Comparison of ENCODE assay signal across 29 cellular contexts in genomic region chr15:78365931-78366330, GRCh38. TPM values are rescaled to one million over a fixed set of nuclear protein-coding genes. Genes with fewer than 3 reads are reported as not detected.
A peak's percentile ranks its signal among the peaks of the same experiment; 100 is the strongest.
DNase-seq lines count a peak whose midpoint lies in the region; ATAC-seq, FAIRE-seq and TF ChIP-seq lines count a peak whose summit lies in the region.
"Had no signal": no experiment of that assay in that cellular context is flagged by ENCODE, and none has a peak within 500 bp of the region (broad histone marks: within the 10 kb centered on the region; RNA-seq: fewer than 3 reads in every experiment).

No MANE protein-coding gene starts in this region.

- WGBS in small intestine, 3 donors = 6 to 31% (median 13%) methylated on average over 7 of the region's 7 CpGs

- H3K27ac ChIP-seq in RWPE2 (ENCODE audit: poor library complexity, severe bottlenecking) (no peak overlapping the region), small intestine (ENCODE audit: low read depth in 1 of 2, low read length in 1 of 2) (no peak overlapping the region)
- H3K27ac ChIP-seq: cardiac muscle cell, epithelial cell of prostate, foreskin keratinocyte, parathyroid adenoma, SJSA1, tibial artery had no signal

- DNase-seq in GM03348 (ENCODE audit: low spot score) (peak; percentile 64), RWPE2 (ENCODE audit: low spot score) (no peak), left cardiac atrium (peak; percentile 38), small intestine (peak; percentile 72), left lobe of liver (ENCODE audit: low spot score) (no peak), NCI-H1694 treated with DMSO at 0.1 percent for 48 hours (lab: John Stamatoyannopoulos, UW) (no peak)
- DNase-seq in activated T-cell treated with anti-CD3 and anti-CD28 coated beads, Interleukin-2, amount 50 U/mL, for 48 hours = no peak
- DNase-seq: activated B cell treated with CpG ODN at 0.5 μM for 24 hours; activated CD4-positive, alpha-beta memory T cell treated with anti-CD3 and anti-CD28 coated beads for 36 hours; activated gamma-delta T cell treated with Interleukin-2 at 50 U/mL for 16 hours; activated T-cell treated with anti-CD3 and anti-CD28 coated beads for 4 hours; BE2C; Calu3; foreskin keratinocyte; IMR-90; mesenchymal stem cell; NCI-H2171 treated with DMSO at 0.1 percent for 48 hours; nephron progenitor cell; stimulated activated CD4-positive, alpha-beta T cell treated with anti-CD3 and anti-CD28 coated beads, Interleukin-2, amount 100 ng/mL, for 24 hours; stimulated activated naive CD4-positive, alpha-beta T cell; T-helper 17 cell had no signal

- TF ChIP-seq CTCF in RWPE2 (IDR thresholded peaks at IDR 0.05; ENCODE audit: poor library complexity, severe bottlenecking) = no peak

- ATAC-seq in RWPE2 (ENCODE audit: low read depth) (peak; percentile 43; the same call in 1 of the 3 replicates), left cardiac atrium (peak in 1 of 2 donors; percentile 52), left lobe of liver (no peak), GM21390 (IDR thresholded peaks at IDR 0.05; ENCODE audit: unreplicated experiment) (no peak)
- ATAC-seq: foreskin keratinocyte, T-helper 17 cell had no signal

- H3K4me1 ChIP-seq in RWPE2 (ENCODE audit: insufficient read depth, poor library complexity, severe bottlenecking) = no peaks in the 10 kb centered on the region
- no peaks in the 10 kb centered on the region for H3K4me1 ChIP-seq in small intestine (ENCODE audit: control insufficient read depth in 2 of 2, insufficient read depth in 1 of 2, low read depth in 1 of 2, low read length in 1 of 2)
- H3K4me1 ChIP-seq: BE2C, foreskin keratinocyte, parathyroid adenoma, tibial artery had no signal

- H3K27me3 ChIP-seq in RWPE2 (ENCODE audit: insufficient read depth, poor library complexity, severe bottlenecking) (no peaks in the 10 kb centered on the region), small intestine (ENCODE audit: control insufficient read depth in 2 of 2, insufficient read depth in 2 of 2, low read length in 2 of 2) (no peaks in the 10 kb centered on the region)
- H3K27me3 ChIP-seq: BE2C, cardiac muscle cell had no signal

- no peak for FAIRE-seq in small intestine (lab: Jason Lieb, UNC)
- FAIRE-seq: GM18507, keratinocyte had no signal

- H3K36me3 ChIP-seq in RWPE2 (ENCODE audit: low read depth) = no peaks in the 10 kb centered on the region
- no peaks in the 10 kb centered on the region for H3K36me3 ChIP-seq in small intestine (ENCODE audit: control insufficient read depth in 2 of 2, insufficient read depth in 2 of 2, low read length in 2 of 2)
- H3K36me3 ChIP-seq: BE2C, cardiac muscle cell, SJSA1, tibial artery had no signal

- H3K9me3 ChIP-seq in RWPE2 (ENCODE audit: severe bottlenecking) = no peaks in the 10 kb centered on the region
- H3K9me3 ChIP-seq in small intestine (ENCODE audit: control insufficient read depth, low read depth) = no peaks in the 10 kb centered on the region
- H3K9me3 ChIP-seq: BE2C, SJSA1, tibial artery had no signal

- H3K4me3 ChIP-seq in RWPE2 (ENCODE audit: severe bottlenecking) (no peak overlapping the region), small intestine (ENCODE audit: low read depth in 1 of 2, low read length in 2 of 2) (no peak overlapping the region)
- H3K4me3 ChIP-seq: cardiac muscle cell, SJSA1, tibial artery had no signal

- intact Hi-C loops in left cardiac atrium (cut with DNase I) = no loop called here

RNA-seq across cellular contexts. Expression of gene CRABP1, which starts 25.8 kb away (rescaled TPM):
- total RNA-seq in left cardiac atrium (not detected), left lobe of liver (0.40 TPM)
- 10 to 100 TPM in 1 of 3 donors, not detected in 2; 16.0 TPM for polyA plus RNA-seq in small intestine
- total RNA-seq: activated B cell treated with CpG ODN at 0.5 μM for 24 hours; activated CD4-positive, alpha-beta memory T cell treated with anti-CD3 and anti-CD28 coated beads for 36 hours; Calu3; foreskin keratinocyte; IMR-90; SJSA1; T-helper 17 cell had no signal
- polyA plus RNA-seq: foreskin keratinocyte, IMR-90, keratinocyte had no signal

Comparison
In these comparisons a context has a peak if more than half of its experiments do, and no peak if none do; other contexts are left out.
1. DNase-seq: peak in GM03348 (single experiment), left cardiac atrium (single experiment) and small intestine (single experiment); none in RWPE2 (single experiment), left lobe of liver (single experiment), NCI-H1694 treated with DMSO at 0.1 percent for 48 hours (single experiment) and activated T-cell treated with anti-CD3 and anti-CD28 coated beads, Interleukin-2, amount 50 U/mL, for 48 hours (0 of 2).